In the genomic region with DNA sequence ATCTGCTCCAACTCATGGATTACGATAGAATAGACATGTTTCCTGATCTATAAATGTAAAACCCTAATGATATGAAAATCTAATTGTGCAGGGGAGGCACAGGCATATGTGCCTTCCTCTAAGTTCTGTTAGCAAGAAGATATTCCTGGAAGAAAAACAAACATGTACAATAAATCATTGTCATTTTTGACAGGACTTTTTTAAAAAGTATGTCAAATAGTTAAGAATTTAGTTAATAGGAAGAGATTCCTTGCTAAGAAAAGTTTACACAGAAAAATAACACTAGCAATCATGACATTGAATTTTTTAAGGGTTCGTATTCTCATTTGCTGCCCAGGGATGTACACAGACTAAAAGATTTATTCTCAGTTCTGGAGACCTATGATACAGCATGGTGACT, we compare ENCODE assay signal across 22 cellular contexts. TPM values are rescaled to one million over a fixed set of nuclear protein-coding genes. Genes with fewer than 3 reads are reported as not detected.
DNase-seq lines count a peak whose midpoint lies in the region; ATAC-seq and TF ChIP-seq lines count a peak whose summit lies in the region.
"Had no signal": no experiment of that assay in that cellular context is flagged by ENCODE, and none has a peak within 500 bp of the region (broad histone marks: within the 10 kb centered on the region; RNA-seq: fewer than 3 reads in every experiment).

No MANE protein-coding gene starts in this region.

- H3K36me3 Mint-ChIP-seq in activated CD4-positive, alpha-beta T cell treated with anti-CD3 and anti-CD28 coated beads for 36 hours (ENCODE audit: low read depth) = peaks cover 12% of the 10 kb centered on the region
- H3K36me3 Mint-ChIP-seq: natural killer cell treated with Interleukin-12 subunit alpha and Interleukin-12 subunit beta and Interleukin-15 and Interleukin-18, amount 100 ng/mL, for 72 hours had no signal

- H3K9me3 ChIP-seq in adrenal gland (replicated peaks in 1 of 3) = no peaks in the 10 kb centered on the region
- H3K9me3 ChIP-seq: sigmoid colon had no signal

- CTCF ChIA-PET in activated CD4-positive, alpha-beta T cell treated with anti-CD3 and anti-CD28 coated beads for 36 hours (lab: Charles Lee) = interaction anchor here (1.2 to 1.6 kb wide), 2 partner anchors 13 to 27 kb away, joined by 3 read pairs; no protein-coding TSS in a partner anchor

- H3K4me1 ChIP-seq in adrenal gland (replicated peaks in 1 of 2) = no peaks in the 10 kb centered on the region
- H3K4me1 ChIP-seq: sigmoid colon had no signal

- POLR2A ChIA-PET in activated CD4-positive, alpha-beta T cell treated with anti-CD3 and anti-CD28 coated beads for 36 hours (lab: Charles Lee) = interaction anchor here (1.5 to 1.6 kb wide), 2 partner anchors 10 to 16 kb away, joined by 3 to 8 read pairs; a partner anchor contains a TSS

- DNase-seq in activated CD4-positive, alpha-beta T cell treated with anti-CD3 and anti-CD28 coated beads for 36 hours = no peak
- no peak for DNase-seq in activated CD4-positive, alpha-beta T cell treated with anti-CD3 and anti-CD28 coated beads for 4 hours
- no peak for DNase-seq in epithelial cell of prostate (ENCODE audit: low read depth, low spot score)
- no peak for DNase-seq in lower leg skin (ENCODE audit: low spot score in 2 of 2)
- no peak for DNase-seq in NCI-H2081 (lab: John Stamatoyannopoulos, UW)
- no peak for DNase-seq in adrenal gland
- DNase-seq: activated CD4-positive, alpha-beta T cell treated with anti-CD3 and anti-CD28 coated beads, Interleukin-2, amount 50 U/mL, for 1 hour; activated naive CD8-positive, alpha-beta T cell treated with anti-CD3 and anti-CD28 coated beads, Interleukin-2, amount 10 ng/mL, durations not matched to agents 7 days and 5 days; mesendoderm; MM.1S; NCI-H146; NCI-H2171 treated with DMSO at 0.1 percent for 48 hours; posterior cingulate gyrus; sigmoid colon; stimulated activated CD4-positive, alpha-beta T cell treated with anti-CD3 and anti-CD28 coated beads, Interleukin-2, amount 100 ng/mL, for 48 hours; stimulated activated naive CD8-positive, alpha-beta T cell treated with anti-CD3 and anti-CD28 coated beads, Interleukin-15, Interleukin-2, amounts not matched to agents 100 U/mL and 50 U/mL, for 24 hours had no signal

- H3K4me1 Mint-ChIP-seq in activated CD4-positive, alpha-beta T cell treated with anti-CD3 and anti-CD28 coated beads for 36 hours = peaks cover 41% of the 10 kb centered on the region

- peak overlapping the region; percentile 49 for H3K27ac Mint-ChIP-seq in activated CD4-positive, alpha-beta T cell treated with anti-CD3 and anti-CD28 coated beads for 36 hours
- H3K27ac Mint-ChIP-seq: activated naive CD8-positive, alpha-beta T cell treated with anti-CD3 and anti-CD28 coated beads, Interleukin-2, amount 10 ng/mL, durations not matched to agents 7 days and 5 days; natural killer cell treated with Interleukin-12 subunit alpha and Interleukin-12 subunit beta and Interleukin-15 and Interleukin-18, amount 100 ng/mL, for 72 hours had no signal

- ATAC-seq in activated CD4-positive, alpha-beta T cell treated with anti-CD3 and anti-CD28 coated beads for 36 hours = no peak
- ATAC-seq: GM12878, Right ventricle myocardium inferior had no signal

- TF ChIP-seq POLR2A in lower leg skin (IDR thresholded peaks at IDR 0.05) (no peak), adrenal gland (IDR thresholded peaks at IDR 0.05) (no peak)

- H3K9me3 Mint-ChIP-seq in activated CD4-positive, alpha-beta T cell treated with anti-CD3 and anti-CD28 coated beads for 36 hours (ENCODE audit: low read depth) = no peaks in the 10 kb centered on the region
- H3K9me3 Mint-ChIP-seq: natural killer cell treated with Interleukin-12 subunit alpha and Interleukin-12 subunit beta and Interleukin-15 and Interleukin-18, amount 100 ng/mL, for 72 hours had no signal

- H3K27me3 Mint-ChIP-seq in activated CD4-positive, alpha-beta T cell treated with anti-CD3 and anti-CD28 coated beads for 36 hours = no peaks in the 10 kb centered on the region

- intact Hi-C loops in activated CD4-positive, alpha-beta T cell treated with anti-CD3 and anti-CD28 coated beads for 36 hours (cut with DNase I, micrococcal nuclease) = loop anchor here (1.0 to 5.0 kb wide), 3 partner anchors 15 to 352 kb away; a partner anchor contains a TSS
- intact Hi-C loops in lower leg skin (cut with DNase I; ENCODE audit: low total_unique reads) (no loop called here), adrenal gland (cut with DNase I) (no loop called here)

- no peak for TF ChIP-seq CTCF in WI38 (IDR thresholded peaks at IDR 0.05; ENCODE audit: low read depth, low read length)
- TF ChIP-seq CTCF in lower leg skin (IDR thresholded peaks at IDR 0.05) = no peak
- no peak for TF ChIP-seq CTCF in adrenal gland (IDR thresholded peaks at IDR 0.05)

- H3K27ac ChIP-seq in epithelial cell of prostate (peak overlapping the region; percentile 95), skin epidermis (peak overlapping the region in 19 of 21 experiments; percentile 50 to 84 (median 68)), adrenal gland (no peak overlapping the region)
- H3K27ac ChIP-seq: 22Rv1 had no signal

- H3K27me3 ChIP-seq in adrenal gland = no peaks in the 10 kb centered on the region
- H3K27me3 ChIP-seq: sigmoid colon had no signal

- no peak overlapping the region for H3K4me3 Mint-ChIP-seq in activated CD4-positive, alpha-beta T cell treated with anti-CD3 and anti-CD28 coated beads for 36 hours
- H3K4me3 Mint-ChIP-seq: activated naive CD8-positive, alpha-beta T cell treated with anti-CD3 and anti-CD28 coated beads, Interleukin-2, amount 10 ng/mL, durations not matched to agents 7 days and 5 days; natural killer cell treated with Interleukin-12 subunit alpha and Interleukin-12 subunit beta and Interleukin-15 and Interleukin-18, amount 100 ng/mL, for 72 hours had no signal

- H3K36me3 ChIP-seq in adrenal gland (replicated peaks in 1 of 2) = no peaks in the 10 kb centered on the region
- H3K36me3 ChIP-seq: sigmoid colon had no signal

- 62 to 69% methylated on average over 2 of the region's 2 CpGs for WGBS in lower leg skin, 2 donors
- WGBS in adrenal gland, 4 donors = 81 to 94% (median 88%) methylated on average over 2 of the region's 2 CpGs

- H3K4me3 ChIP-seq in WI38 (ENCODE audit: low read depth, low read length) (peak overlapping the region; percentile 3; the same call in 1 of the 2 replicates), skin epidermis (no peak overlapping the region), lower leg skin (ENCODE audit: low read depth, poor library complexity, severe bottlenecking) (no peak overlapping the region), adrenal gland (no peak overlapping the region)
- H3K4me3 ChIP-seq: GM12878, sigmoid colon had no signal

RNA-seq across cellular contexts. Expression of a gene that starts 15.3 kb away (rescaled TPM):
- 100 to 1,000 TPM in 1 of 2 experiments, 10 to 100 TPM in 1; 85.4 to 136 TPM for total RNA-seq in activated CD4-positive, alpha-beta T cell treated with anti-CD3 and anti-CD28 coated beads for 36 hours
- total RNA-seq in lower leg skin = 10 to 100 TPM; 31.9 to 73.0 (median 46.9) TPM
- total RNA-seq in adrenal gland = 10 to 100 TPM; 24.8 to 77.8 (median 42.1) TPM
- polyA plus RNA-seq in adrenal gland = 10 to 100 TPM in 1 of 3 donors, 1 to 10 TPM in 2; 3.2 to 29.7 (median 7.2) TPM

Comparison
In these comparisons a context has a peak if more than half of its experiments do, and no peak if none do; other contexts are left out.
1. H3K27ac ChIP-seq: peak in epithelial cell of prostate (single experiment) and skin epidermis (19 of 21); none in adrenal gland (0 of 5).
2. intact Hi-C loops: an anchor here in activated CD4-positive, alpha-beta T cell treated with anti-CD3 and anti-CD28 coated beads for 36 hours (1.0 to 5.0 kb wide); none called in lower leg skin and adrenal gland.